ENCODE assay signal across 15 cellular contexts in genomic region chr9:2262371-2262770, GRCh38.
DNase-seq lines count a peak whose midpoint lies in the region; ATAC-seq and TF ChIP-seq lines count a peak whose summit lies in the region.
"Had no signal": no experiment of that assay in that cellular context is flagged by ENCODE, and none has a peak within 500 bp of the region (broad histone marks: within the 10 kb centered on the region; RNA-seq: fewer than 3 reads in every experiment).

No MANE protein-coding gene starts in this region.

- peaks cover 8% of the 10 kb centered on the region for H3K9me3 Mint-ChIP-seq in mesothelial cell of epicardium
- H3K9me3 Mint-ChIP-seq: CD8-positive, alpha-beta T cell had no signal

- no peak overlapping the region for H3K4me3 Mint-ChIP-seq in mesothelial cell of epicardium
- H3K4me3 Mint-ChIP-seq: B cell; CD14-positive monocyte; CD8-positive, alpha-beta T cell had no signal

- no peaks in the 10 kb centered on the region for H3K27me3 Mint-ChIP-seq in mesothelial cell of epicardium (ENCODE audit: low read depth)
- H3K27me3 Mint-ChIP-seq: B cell had no signal

- peaks cover 43% of the 10 kb centered on the region for H3K4me1 Mint-ChIP-seq in mesothelial cell of epicardium

- peaks cover 100% of the 10 kb centered on the region for H3K4me1 ChIP-seq in Karpas-422 (ENCODE audit: low read length)
- H3K4me1 ChIP-seq: HAP-1 had no signal

- peaks cover 8% of the 10 kb centered on the region; the same call in 1 of the 2 replicates for H3K79me2 ChIP-seq in Karpas-422 (ENCODE audit: low read length)

- ATAC-seq in omental fat pad (ENCODE audit: low FRiP score) (peak; percentile 34), GM21360 (IDR thresholded peaks at IDR 0.05; ENCODE audit: unreplicated experiment) (no peak), HG03342 (IDR thresholded peaks at IDR 0.05; ENCODE audit: unreplicated experiment) (no peak)
- ATAC-seq: CD8-positive, alpha-beta T cell had no signal

- peak overlapping the region; percentile 70 for H3K27ac Mint-ChIP-seq in mesothelial cell of epicardium
- H3K27ac Mint-ChIP-seq: B cell; CD14-positive monocyte; CD8-positive, alpha-beta T cell had no signal

- H3K36me3 ChIP-seq in Karpas-422 (ENCODE audit: insufficient read depth, low read length): no peaks in the 10 kb centered on the region
- H3K36me3 ChIP-seq: HAP-1 had no signal

- H3K27ac ChIP-seq in Karpas-422 (ENCODE audit: low read length): peak overlapping the region; percentile 99

- H3K4me2 ChIP-seq in Karpas-422 (ENCODE audit: low read depth, low read length, poor library complexity, severe bottlenecking): peak overlapping the region; percentile 95

- no peaks in the 10 kb centered on the region for H4K20me1 ChIP-seq in Karpas-422 (ENCODE audit: insufficient read depth, low read depth, low read length)

- no peak for TF ChIP-seq CTCF in mesothelial cell of epicardium (IDR thresholded peaks at IDR 0.05; ENCODE audit: unreplicated experiment)
- TF ChIP-seq CTCF in omental fat pad (IDR thresholded peaks at IDR 0.05): no peak

- H3K4me3 ChIP-seq in Karpas-422 (ENCODE audit: low read length): peak overlapping the region; percentile 35; the same call in 1 of the 2 replicates
- H3K4me3 ChIP-seq: HAP-1 had no signal

- H3K9me2 ChIP-seq in Karpas-422 (replicated peaks; ENCODE audit: insufficient read depth, low read length): no peaks in the 10 kb centered on the region

- H3K9me3 ChIP-seq in Karpas-422 (ENCODE audit: low read length): no peaks in the 10 kb centered on the region
- H3K9me3 ChIP-seq: HAP-1 had no signal

- H3K27me3 ChIP-seq in Karpas-422 (ENCODE audit: low read length): no peaks in the 10 kb centered on the region

- DNase-seq in Karpas-422 (peak; percentile 73), mesothelial cell of epicardium (ENCODE audit: low spot score in 2 of 2, unreplicated experiment in 2 of 2) (no peak), omental fat pad (ENCODE audit: low spot score) (no peak), NOMO-1 treated with dmso at 0.1 percent for 144 hours (lab: John Stamatoyannopoulos, UW; ENCODE audit: unreplicated experiment) (no peak), mesenteric fat pad (ENCODE audit: low spot score) (no peak)
- DNase-seq: CD8-positive, alpha-beta T cell; COR-L47; DMS153; DMS79 treated with DMSO at 0.1 percent for 48 hours; EL had no signal

- H3K9ac ChIP-seq in Karpas-422 (ENCODE audit: low read length): peak overlapping the region; percentile 77

- H2AFZ ChIP-seq in Karpas-422 (ENCODE audit: low read length): no peak overlapping the region

- peaks cover 11% of the 10 kb centered on the region for H3K36me3 Mint-ChIP-seq in mesothelial cell of epicardium
- H3K36me3 Mint-ChIP-seq: CD14-positive monocyte; CD8-positive, alpha-beta T cell had no signal
